In the genomic region with DNA sequence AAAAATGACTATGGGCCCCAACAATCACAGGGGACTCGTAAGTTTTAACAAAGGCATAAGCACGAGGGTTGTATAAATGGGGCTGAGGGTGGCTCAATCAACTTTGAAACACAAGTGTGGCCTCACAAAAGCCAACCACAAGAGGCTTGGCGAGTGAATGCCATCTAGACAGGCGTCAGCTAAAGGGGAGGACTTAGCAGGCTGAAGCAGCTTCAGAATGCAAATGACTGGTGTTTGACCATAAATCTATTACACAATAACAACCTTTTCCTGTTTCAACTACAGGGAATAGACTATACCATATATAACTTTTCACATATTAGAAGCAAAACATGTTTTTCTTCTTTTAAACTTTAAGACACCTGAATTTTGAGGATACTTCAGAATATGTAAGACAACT, we compare ENCODE assay signal across 2 cellular contexts.
A peak's percentile ranks its signal among the peaks of the same experiment; 100 is the strongest.
TF ChIP-seq lines count a peak whose summit lies in the region.

No MANE protein-coding gene starts in this region.

TF ChIP-seq in HepG2, 621 proteins besides CTCF, POLR2A, EP300 and RAD21:
- TF ChIP-seq GTF3A (CRISPR knock-in tag; conservative IDR thresholded peaks at IDR 0.05) (no peak), CEBPB (IDR thresholded peaks at IDR 0.05; ENCODE audit: borderline replicate concordance, low read depth, low read length) (peak; percentile 53; the same call in 1 of the 2 replicates), NFATC3 (CRISPR knock-in tag; IDR thresholded peaks at IDR 0.05) (no peak), PCBP1 (IDR thresholded peaks at IDR 0.05; ENCODE audit: borderline replicate concordance, low read depth, low read length) (no peak)

TF ChIP-seq in WTC11, 78 proteins besides CTCF, POLR2A, EP300 and RAD21:
- TF ChIP-seq ZNF219 (CRISPR knock-in tag; IDR thresholded peaks at IDR 0.05; ENCODE audit: borderline replicate concordance) (no peak), JUN (CRISPR knock-in tag; IDR thresholded peaks at IDR 0.05) (no peak), NFE2L1 (CRISPR knock-in tag; IDR thresholded peaks at IDR 0.05) (no peak)
- TF ChIP-seq, protein P1, sequence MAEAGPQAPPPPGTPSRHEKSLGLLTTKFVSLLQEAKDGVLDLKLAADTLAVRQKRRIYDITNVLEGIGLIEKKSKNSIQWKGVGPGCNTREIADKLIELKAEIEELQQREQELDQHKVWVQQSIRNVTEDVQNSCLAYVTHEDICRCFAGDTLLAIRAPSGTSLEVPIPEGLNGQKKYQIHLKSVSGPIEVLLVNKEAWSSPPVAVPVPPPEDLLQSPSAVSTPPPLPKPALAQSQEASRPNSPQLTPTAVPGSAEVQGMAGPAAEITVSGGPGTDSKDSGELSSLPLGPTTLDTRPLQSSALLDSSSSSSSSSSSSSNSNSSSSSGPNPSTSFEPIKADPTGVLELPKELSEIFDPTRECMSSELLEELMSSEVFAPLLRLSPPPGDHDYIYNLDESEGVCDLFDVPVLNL (CRISPR knock-in tag; IDR thresholded peaks at IDR 0.05; ENCODE audit: borderline replicate concordance, low read depth) = no peak
- TF ChIP-seq, protein P2, sequence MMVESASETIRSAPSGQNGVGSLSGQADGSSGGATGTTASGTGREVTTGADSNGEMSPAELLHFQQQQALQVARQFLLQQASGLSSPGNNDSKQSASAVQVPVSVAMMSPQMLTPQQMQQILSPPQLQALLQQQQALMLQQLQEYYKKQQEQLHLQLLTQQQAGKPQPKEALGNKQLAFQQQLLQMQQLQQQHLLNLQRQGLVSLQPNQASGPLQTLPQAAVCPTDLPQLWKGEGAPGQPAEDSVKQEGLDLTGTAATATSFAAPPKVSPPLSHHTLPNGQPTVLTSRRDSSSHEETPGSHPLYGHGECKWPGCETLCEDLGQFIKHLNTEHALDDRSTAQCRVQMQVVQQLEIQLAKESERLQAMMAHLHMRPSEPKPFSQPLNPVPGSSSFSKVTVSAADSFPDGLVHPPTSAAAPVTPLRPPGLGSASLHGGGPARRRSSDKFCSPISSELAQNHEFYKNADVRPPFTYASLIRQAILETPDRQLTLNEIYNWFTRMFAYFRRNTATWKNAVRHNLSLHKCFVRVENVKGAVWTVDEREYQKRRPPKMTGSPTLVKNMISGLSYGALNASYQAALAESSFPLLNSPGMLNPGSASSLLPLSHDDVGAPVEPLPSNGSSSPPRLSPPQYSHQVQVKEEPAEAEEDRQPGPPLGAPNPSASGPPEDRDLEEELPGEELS (CRISPR knock-in tag; IDR thresholded peaks at IDR 0.05) = no peak
